Comparison of ENCODE assay signal across 16 cellular contexts in the genomic region with DNA sequence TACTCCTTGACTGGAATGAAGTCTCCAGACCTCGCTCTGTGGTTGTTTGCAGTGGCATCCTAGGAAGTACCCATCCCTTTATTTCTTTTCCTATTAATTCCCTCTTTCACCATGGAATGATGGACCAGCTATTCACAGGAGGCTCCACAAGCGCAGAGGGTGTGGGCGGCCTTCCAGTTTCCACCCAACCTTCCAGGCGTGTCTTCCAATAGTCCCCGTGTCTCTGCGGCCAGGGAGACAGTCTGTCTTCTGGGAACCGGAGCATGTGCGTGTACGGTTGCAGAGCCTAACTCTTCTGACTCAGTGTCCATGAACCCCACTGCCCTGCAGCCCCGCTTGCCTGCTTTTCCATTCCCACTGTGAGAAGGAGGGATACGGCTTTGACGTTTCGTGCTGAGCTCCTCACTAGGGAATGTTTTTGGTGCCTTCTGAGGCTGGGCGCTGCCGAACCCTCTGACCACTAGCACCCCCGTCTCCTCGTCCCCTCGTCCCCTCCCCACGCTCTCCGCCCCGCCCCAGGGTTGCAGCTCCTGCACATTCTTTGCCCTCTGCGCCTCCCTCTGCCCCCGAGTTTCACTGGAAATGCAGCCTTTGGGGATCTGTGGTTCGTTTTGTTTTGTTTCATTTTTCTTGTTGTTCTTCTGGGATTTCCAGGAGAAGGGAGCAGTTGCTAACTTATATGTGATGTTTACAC. TPM values are rescaled to one million over a fixed set of nuclear protein-coding genes. Genes with fewer than 3 reads are reported as not detected.
"Had no signal": no experiment of that assay in that cellular context is flagged by ENCODE, and none has a peak within 500 bp of the region (broad histone marks: within the 10 kb centered on the region; RNA-seq: fewer than 3 reads in every experiment).

No MANE protein-coding gene starts in this region.

- H3K4me1 ChIP-seq: left lung, right atrium auricular region, testis had no signal

- H3K36me3 ChIP-seq: left lung, right atrium auricular region had no signal

- H3K4me2 ChIP-seq: smooth muscle cell had no signal

- H3K9me3 ChIP-seq: left lung, right atrium auricular region, testis had no signal

- H3K27me3 ChIP-seq: right atrium auricular region, testis had no signal

- H3K4me3 ChIP-seq: left lung, smooth muscle cell, testis had no signal

- H3K27ac ChIP-seq: left lung, right atrium auricular region, testis had no signal

- DNase-seq: activated CD4-positive, alpha-beta T cell treated with anti-CD3 and anti-CD28 coated beads for 4 hours; activated CD8-positive, alpha-beta memory T cell treated with anti-CD3 and anti-CD28 coated beads, Interleukin-2, amount 50 U/mL, for 4 hours; activated CD8-positive, alpha-beta T cell treated with anti-CD3 and anti-CD28 coated beads for 36 hours; activated effector memory CD4-positive, alpha-beta T cell treated with anti-CD3 and anti-CD28 coated beads, Interleukin-2, amount 50 U/mL, for 16 hours; activated naive CD8-positive, alpha-beta T cell treated with anti-CD3 and anti-CD28 coated beads for 36 hours; activated T-cell treated with anti-CD3 and anti-CD28 coated beads, Interleukin-2, amount 50 U/mL, for 48 hours; amygdala; effector CD8-positive, alpha-beta T cell; left lung; natural killer cell; stimulated activated naive CD8-positive, alpha-beta T cell treated with anti-CD3 and anti-CD28 coated beads, Interleukin-15, Interleukin-2, amounts not matched to agents 100 U/mL and 50 U/mL, for 24 hours; SW 1271; testis had no signal

RNA-seq across cellular contexts. Expression of a gene that starts 26.3 kb away (rescaled TPM):
- total RNA-seq: activated CD8-positive, alpha-beta T cell treated with anti-CD3 and anti-CD28 coated beads for 36 hours; activated naive CD8-positive, alpha-beta T cell treated with anti-CD3 and anti-CD28 coated beads for 36 hours; right atrium auricular region; smooth muscle cell; T-helper 2 cell treated with Interferon-gamma antibody and Interleukin-4, amounts not matched to agents 100 ng/mL and 5 ng/mL, for 36 hours had no signal
